Comparison of ENCODE assay signal across 8 cellular contexts in genomic region chr1:186304982-186305949, GRCh38. TPM values are rescaled to one million over a fixed set of nuclear protein-coding genes. Genes with fewer than 3 reads are reported as not detected.
DNase-seq lines count a peak whose midpoint lies in the region; ATAC-seq and TF ChIP-seq lines count a peak whose summit lies in the region.

No MANE protein-coding gene starts in this region.

- intact Hi-C loops in sciatic nerve (cut with DNase I) = no loop called here

- peak; percentile 34 for DNase-seq in DMS53 treated with DMSO at 0.1 percent for 48 hours (lab: John Stamatoyannopoulos, UW; ENCODE audit: unreplicated experiment)
- peak; percentile 71 for DNase-seq in RKO (ENCODE audit: low spot score)
- peak; percentile 56 for DNase-seq in epithelial cell of esophagus (ENCODE audit: low read depth)
- no peak for DNase-seq in progenitor cell of endocrine pancreas (ENCODE audit: low spot score, unreplicated experiment)
- no peak for DNase-seq in sciatic nerve (ENCODE audit: low spot score)
- no peak for DNase-seq in activated effector memory CD4-positive, alpha-beta T cell treated with Interleukin-2 at 50 U/mL for 16 hours

- H3K36me3 Mint-ChIP-seq in progenitor cell of endocrine pancreas (ENCODE audit: insufficient read depth) = peaks cover 3% of the 10 kb centered on the region

- ATAC-seq in GM19035 (IDR thresholded peaks at IDR 0.05; ENCODE audit: unreplicated experiment) (peak; percentile 70), HG03378 (IDR thresholded peaks at IDR 0.05; ENCODE audit: unreplicated experiment) (peak; percentile 76), sciatic nerve (no peak)

- H3K27ac Mint-ChIP-seq in progenitor cell of endocrine pancreas = no peak overlapping the region

- H3K27me3 Mint-ChIP-seq in progenitor cell of endocrine pancreas = no peaks in the 10 kb centered on the region

- no peak overlapping the region for H3K4me3 Mint-ChIP-seq in progenitor cell of endocrine pancreas (ENCODE audit: low read depth)

- TF ChIP-seq CTCF in epithelial cell of esophagus (IDR thresholded peaks at IDR 0.05; ENCODE audit: insufficient read depth, low read depth, low read length, missing control alignments) (peak; percentile 73), progenitor cell of endocrine pancreas (IDR thresholded peaks at IDR 0.05; ENCODE audit: unreplicated experiment) (peak; percentile 33)

- H3K4me1 Mint-ChIP-seq in progenitor cell of endocrine pancreas (ENCODE audit: low read depth) = peaks cover 2% of the 10 kb centered on the region

- H3K9me3 Mint-ChIP-seq in progenitor cell of endocrine pancreas (ENCODE audit: low read depth) = no peaks in the 10 kb centered on the region

- H3K4me3 ChIP-seq in epithelial cell of esophagus (ENCODE audit: low read length) = no peak overlapping the region

RNA-seq across cellular contexts. Expression of gene PRG4, which starts 9.2 kb away (rescaled TPM):
- total RNA-seq in progenitor cell of endocrine pancreas = not detected in 2 replicates
- 22.6 TPM for total RNA-seq in sciatic nerve

Comparison
In these comparisons a context has a peak if more than half of its experiments do, and no peak if none do; other contexts are left out.
1. DNase-seq: peak in DMS53 treated with DMSO at 0.1 percent for 48 hours (single experiment), RKO (single experiment) and epithelial cell of esophagus (single experiment); none in progenitor cell of endocrine pancreas (single experiment), sciatic nerve (single experiment) and activated effector memory CD4-positive, alpha-beta T cell treated with Interleukin-2 at 50 U/mL for 16 hours (single experiment).
2. RNA of gene PRG4, which starts 9.2 kb away (total RNA-seq): 22.6 TPM in sciatic nerve (single experiment); not detected in progenitor cell of endocrine pancreas; every median in the first group is over 10 times any median in the second.